In the genomic region with DNA sequence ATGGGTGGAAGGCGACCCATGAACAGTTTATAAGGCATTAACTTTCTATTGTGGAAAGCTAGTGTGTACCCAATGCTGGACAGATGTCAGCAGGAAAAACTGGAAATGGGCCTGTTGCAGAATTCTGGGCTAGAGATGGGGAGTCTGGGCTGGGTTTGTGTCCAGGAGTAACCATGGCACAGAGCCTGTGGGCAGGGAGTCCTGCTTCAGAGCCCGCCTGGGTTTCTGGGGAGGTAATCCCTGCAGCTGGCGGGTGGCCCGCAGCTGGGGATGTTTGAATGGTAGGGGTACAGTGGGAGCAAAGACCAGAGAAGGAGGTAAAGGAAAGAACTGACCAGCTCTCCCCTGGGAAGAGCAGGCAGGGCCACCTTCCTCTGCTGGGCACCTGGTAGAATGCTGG, we compare ENCODE assay signal across 22 cellular contexts.
"Had no signal": no experiment of that assay in that cellular context is flagged by ENCODE, and none has a peak within 500 bp of the region (broad histone marks: within the 10 kb centered on the region; RNA-seq: fewer than 3 reads in every experiment).

No MANE protein-coding gene starts in this region.

- DNase-seq: activated CD4-positive, alpha-beta T cell treated with anti-CD3 and anti-CD28 coated beads for 4 hours; activated CD4-positive, alpha-beta T cell treated with anti-CD3 and anti-CD28 coated beads, Interleukin-2, amount 50 U/mL, for 48 hours; activated CD8-positive, alpha-beta memory T cell treated with anti-CD3 and anti-CD28 coated beads, Interleukin-2, amount 10 ng/mL, durations not matched to agents 7 days and 5 days; activated naive CD8-positive, alpha-beta T cell treated with anti-CD3 and anti-CD28 coated beads, Interleukin-2, amount 50 U/mL, for 24 hours; amniotic stem cell; Karpas-422; MM.1S; NCI-H1105; NCI-H1436; NCI-H1694 treated with DMSO at 0.1 percent for 48 hours; NCI-H2029 treated with DMSO at 0.1 percent for 48 hours; NCI-H510A treated with DMSO at 0.1 percent for 48 hours; NCI-H69; NK-92 treated with Interleukin-12 subunit alpha and Interleukin-12 subunit beta, amount 100 ng/mL, for 24 hours; SHP77 treated with DMSO at 0.1 percent for 48 hours had no signal

- H3K36me3 Mint-ChIP-seq: activated CD8-positive, alpha-beta memory T cell treated with anti-CD3 and anti-CD28 coated beads, Interleukin-2, amount 10 ng/mL, durations not matched to agents 7 days and 5 days; activated naive CD4-positive, alpha-beta T cell treated with anti-CD3 and anti-CD28 coated beads, Interleukin-2, amount 50 U/mL, for 72 hours had no signal

- H3K27ac Mint-ChIP-seq: activated CD8-positive, alpha-beta memory T cell treated with anti-CD3 and anti-CD28 coated beads, Interleukin-2, amount 10 ng/mL, durations not matched to agents 7 days and 5 days; activated naive CD8-positive, alpha-beta T cell treated with anti-CD3 and anti-CD28 coated beads, Interleukin-2, amount 50 U/mL, for 24 hours; T-helper 1 cell treated with Interleukin-12 subunit alpha and Interleukin-12 subunit beta and Interleukin-4 antibody, amounts not matched to agents 30 μg/mL and 1 μg/mL, for 36 hours had no signal

- H3K4me3 ChIP-seq: ascending aorta, body of pancreas, K562, Peyer's patch had no signal

- H3K27me3 Mint-ChIP-seq: activated CD8-positive, alpha-beta memory T cell treated with anti-CD3 and anti-CD28 coated beads, Interleukin-2, amount 10 ng/mL, durations not matched to agents 7 days and 5 days; activated naive CD8-positive, alpha-beta T cell treated with anti-CD3 and anti-CD28 coated beads, Interleukin-2, amount 50 U/mL, for 24 hours had no signal

- H3K4me3 Mint-ChIP-seq: activated CD8-positive, alpha-beta memory T cell treated with anti-CD3 and anti-CD28 coated beads, Interleukin-2, amount 10 ng/mL, durations not matched to agents 7 days and 5 days; activated naive CD8-positive, alpha-beta T cell treated with anti-CD3 and anti-CD28 coated beads, Interleukin-2, amount 50 U/mL, for 24 hours; T-helper 1 cell treated with Interleukin-12 subunit alpha and Interleukin-12 subunit beta and Interleukin-4 antibody, amounts not matched to agents 30 μg/mL and 1 μg/mL, for 36 hours had no signal

- H3K27me3 ChIP-seq: ascending aorta, body of pancreas, Peyer's patch had no signal

- H3K9me3 ChIP-seq: ascending aorta, body of pancreas, Peyer's patch had no signal

- ATAC-seq: activated CD4-positive, CD25-positive, alpha-beta regulatory T cell treated with anti-CD3 and anti-CD28 coated beads, Interleukin-2, amount 50 U/mL, for 24 hours; activated CD8-positive, alpha-beta memory T cell treated with anti-CD3 and anti-CD28 coated beads, Interleukin-2, amount 10 ng/mL, durations not matched to agents 7 days and 5 days; activated naive CD4-positive, alpha-beta T cell treated with anti-CD3 and anti-CD28 coated beads, Interleukin-2, amount 50 U/mL, for 72 hours; activated naive CD8-positive, alpha-beta T cell treated with anti-CD3 and anti-CD28 coated beads, Interleukin-2, amount 50 U/mL, for 24 hours; body of pancreas; K562 had no signal

- FAIRE-seq: K562 had no signal

- H3K27ac ChIP-seq: ascending aorta, body of pancreas, Peyer's patch had no signal

- H3K9me3 Mint-ChIP-seq: activated naive CD4-positive, alpha-beta T cell treated with anti-CD3 and anti-CD28 coated beads, Interleukin-2, amount 50 U/mL, for 72 hours; activated naive CD8-positive, alpha-beta T cell treated with anti-CD3 and anti-CD28 coated beads, Interleukin-2, amount 50 U/mL, for 24 hours; T-helper 1 cell treated with Interleukin-12 subunit alpha and Interleukin-12 subunit beta and Interleukin-4 antibody, amounts not matched to agents 30 μg/mL and 1 μg/mL, for 36 hours had no signal

- H3K4me1 ChIP-seq: ascending aorta, body of pancreas had no signal

- H3K36me3 ChIP-seq: ascending aorta, Peyer's patch had no signal
